1 cellular context compared by ENCODE assay signal in genomic region chr12:22624908-22625646, GRCh38.
TF ChIP-seq lines count a peak whose summit lies in the region.

ETNK1 (plus strand) TSS chr12:22625171; CDS start chr12:22625431, 260 bp downstream.

TF ChIP-seq in HepG2, 621 proteins besides CTCF, POLR2A, EP300 and RAD21 (continued from another document and continues in another):
- peak; percentile 63; the same call in 1 of the 2 replicates for TF ChIP-seq ZNF275 (CRISPR knock-in tag; IDR thresholded peaks at IDR 0.05; ENCODE audit: borderline replicate concordance)
- TF ChIP-seq ZNF605 (CRISPR knock-in tag; IDR thresholded peaks at IDR 0.05), result peak; percentile 55; the same call in 1 of the 2 replicates
- peak; percentile 79; the same call in 1 of the 2 replicates for TF ChIP-seq ELF4 (CRISPR knock-in tag; IDR thresholded peaks at IDR 0.05; ENCODE audit: borderline replicate concordance)
- no peak for TF ChIP-seq TIGD3 (CRISPR knock-in tag; IDR thresholded peaks at IDR 0.05; ENCODE audit: borderline replicate concordance)
- no peak for TF ChIP-seq ZSCAN5A (CRISPR knock-in tag; IDR thresholded peaks at IDR 0.05; ENCODE audit: borderline replicate concordance)
- TF ChIP-seq FUBP1 (CRISPR knock-in tag; IDR thresholded peaks at IDR 0.05; ENCODE audit: borderline replicate concordance), result no peak
- TF ChIP-seq FOXO4 (CRISPR knock-in tag; conservative IDR thresholded peaks at IDR 0.05), result 0 out of 2 replicates have a peak, but pooled peaks have one; percentile 77
- TF ChIP-seq ZUFSP (CRISPR knock-in tag; IDR thresholded peaks at IDR 0.05; ENCODE audit: borderline replicate concordance), result no peak
- no peak for TF ChIP-seq KLF11 (CRISPR knock-in tag; IDR thresholded peaks at IDR 0.05)
- no peak for TF ChIP-seq ZNF17 (CRISPR knock-in tag; IDR thresholded peaks at IDR 0.05)
- no peak for TF ChIP-seq TRIM22 (IDR thresholded peaks at IDR 0.05)
- TF ChIP-seq ZBTB2 (CRISPR knock-in tag; IDR thresholded peaks at IDR 0.05; ENCODE audit: low read depth), result no peak
- peak; percentile 46; the same call in 1 of the 3 replicates for TF ChIP-seq MXI1 (IDR thresholded peaks at IDR 0.05; ENCODE audit: borderline replicate concordance, low read depth, low read length)
- peak; percentile 10 for TF ChIP-seq ZNF878 (CRISPR knock-in tag; IDR thresholded peaks at IDR 0.05)
- no peak; the same call in 1 of the 2 replicates for TF ChIP-seq ZNF292 (CRISPR knock-in tag; IDR thresholded peaks at IDR 0.05; ENCODE audit: borderline replicate concordance, low read depth)
- no peak for TF ChIP-seq HMG20B (CRISPR knock-in tag; conservative IDR thresholded peaks at IDR 0.05)
- no peak for TF ChIP-seq FLYWCH1 (CRISPR knock-in tag; IDR thresholded peaks at IDR 0.05)
- TF ChIP-seq TCF7L2 (IDR thresholded peaks at IDR 0.05; ENCODE audit: low read depth, low read length), result no peak
- TF ChIP-seq CREM (IDR thresholded peaks at IDR 0.05), result peak; percentile 47; the same call in 1 of the 2 replicates
- no peak for TF ChIP-seq CREM (CRISPR knock-in tag; IDR thresholded peaks at IDR 0.05)
- peak; percentile 89 for TF ChIP-seq AGO2 (optimal IDR thresholded peaks at IDR 0.05; ENCODE audit: low read depth, low read length)
- TF ChIP-seq ZNF670 (CRISPR knock-in tag; IDR thresholded peaks at IDR 0.05; ENCODE audit: borderline replicate concordance), result peak; percentile 17; the same call in 1 of the 2 replicates
- TF ChIP-seq RXRB (CRISPR knock-in tag; IDR thresholded peaks at IDR 0.05; ENCODE audit: borderline replicate concordance), result peak; percentile 69
- TF ChIP-seq DRAP1 (CRISPR knock-in tag; IDR thresholded peaks at IDR 0.05), result peak; percentile 89
- 0 out of 2 replicates have a peak, but pooled peaks have one; percentile 65 for TF ChIP-seq ZNF749 (CRISPR knock-in tag; IDR thresholded peaks at IDR 0.05; ENCODE audit: borderline replicate concordance)
- no peak for TF ChIP-seq MIER2 (CRISPR knock-in tag; IDR thresholded peaks at IDR 0.05)
- TF ChIP-seq ZNF83 (CRISPR knock-in tag; IDR thresholded peaks at IDR 0.05; ENCODE audit: borderline replicate concordance), result peak; percentile 4; the same call in 1 of the 2 replicates
- TF ChIP-seq NR2F6 (IDR thresholded peaks at IDR 0.05), result no peak; the same call in 1 of the 2 replicates
- TF ChIP-seq NR2F6 (CRISPR knock-in tag; IDR thresholded peaks at IDR 0.05), result peak; percentile 12; the same call in 1 of the 2 replicates
- peak; percentile 52; the same call in 1 of the 2 replicates for TF ChIP-seq ZHX1 (CRISPR knock-in tag; IDR thresholded peaks at IDR 0.05; ENCODE audit: low read depth)
- TF ChIP-seq LRRFIP1 (CRISPR knock-in tag; conservative IDR thresholded peaks at IDR 0.05), result no peak
- TF ChIP-seq CHCHD3 (CRISPR knock-in tag; IDR thresholded peaks at IDR 0.05), result peak; percentile 27; the same call in 1 of the 2 replicates
- TF ChIP-seq SMAD3 (CRISPR knock-in tag; IDR thresholded peaks at IDR 0.05), result peak; percentile 88
- no peak; the same call in 1 of the 2 replicates for TF ChIP-seq NFYB (CRISPR knock-in tag; IDR thresholded peaks at IDR 0.05)
- TF ChIP-seq RXRA (CRISPR knock-in tag; IDR thresholded peaks at IDR 0.05), result peak; percentile 24; the same call in 1 of the 2 replicates
- TF ChIP-seq BRF2 (CRISPR knock-in tag; IDR thresholded peaks at IDR 0.05), result no peak
- no peak for TF ChIP-seq ZNF256 (CRISPR knock-in tag; conservative IDR thresholded peaks at IDR 0.05)
- peak; percentile 33 for TF ChIP-seq ZIK1 (CRISPR knock-in tag; IDR thresholded peaks at IDR 0.05; ENCODE audit: borderline replicate concordance, low read depth)
- TF ChIP-seq SRY (CRISPR knock-in tag; IDR thresholded peaks at IDR 0.05), result peak; percentile 65; the same call in 1 of the 2 replicates
- TF ChIP-seq MED8 (CRISPR knock-in tag; IDR thresholded peaks at IDR 0.05; ENCODE audit: insufficient replicate concordance), result peak; percentile 45
- TF ChIP-seq NFKB2 (CRISPR knock-in tag; IDR thresholded peaks at IDR 0.05; ENCODE audit: borderline replicate concordance), result peak; percentile 97; the same call in 1 of the 2 replicates
- no peak; the same call in 1 of the 2 replicates for TF ChIP-seq ZZZ3 (CRISPR knock-in tag; IDR thresholded peaks at IDR 0.05; ENCODE audit: borderline replicate concordance)
